In the genomic region with DNA sequence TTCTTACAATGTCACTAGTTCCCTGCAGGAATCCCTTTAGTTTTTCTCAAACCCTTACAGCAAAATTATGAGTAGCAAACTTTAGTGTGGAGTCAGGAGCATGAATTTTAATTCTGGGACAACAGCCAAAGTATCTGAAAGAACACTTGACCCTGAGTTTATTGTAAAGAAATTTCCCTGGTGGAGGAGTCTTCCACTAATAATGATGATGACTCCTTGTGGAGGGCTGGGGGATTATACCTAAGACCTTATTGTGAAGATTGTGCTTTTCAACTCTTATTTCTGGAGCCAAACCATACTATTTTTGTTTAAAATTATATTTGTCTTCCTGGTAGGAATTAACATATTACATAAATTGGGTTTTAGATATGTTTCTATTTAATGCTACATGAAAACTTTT, we compare ENCODE assay signal across 20 cellular contexts.
DNase-seq lines count a peak whose midpoint lies in the region; ATAC-seq, FAIRE-seq and TF ChIP-seq lines count a peak whose summit lies in the region.
"Had no signal": no experiment of that assay in that cellular context is flagged by ENCODE, and none has a peak within 500 bp of the region (broad histone marks: within the 10 kb centered on the region; RNA-seq: fewer than 3 reads in every experiment).

No MANE protein-coding gene starts in this region.

- intact Hi-C loops in HCT116 (cut with micrococcal nuclease): loop anchor here (2.0 kb wide), 1 partner anchor 158 kb away; no protein-coding TSS in a partner anchor
- intact Hi-C loops in kidney (cut with DNase I): no loop called here
- intact Hi-C loops in activated T-helper 1 cell treated with anti-CD3 and anti-CD28 coated beads, Interleukin-12 subunit alpha, Interleukin-12 subunit beta, Interleukin-2, Interleukin-4 antibody, amounts not matched to agents 30 ng/mL and 10 ng/mL and 1 ng/mL, durations not matched to agents 14 hours and 24 hours and 36 hours (cut with micrococcal nuclease): no loop called here

- H3K36me3 ChIP-seq in HCT116 (ENCODE audit: control insufficient read depth in 1 of 2, insufficient read depth in 2 of 2, low read length in 2 of 2) (no peaks in the 10 kb centered on the region), kidney (ENCODE audit: control insufficient read depth in 1 of 2, insufficient read depth in 2 of 2, low read length in 2 of 2) (no peaks in the 10 kb centered on the region)

- H3K9ac ChIP-seq in HCT116 (ENCODE audit: low read length) (no peak overlapping the region), kidney (ENCODE audit: low read length in 2 of 2) (no peak overlapping the region)

- no peaks in the 10 kb centered on the region for H3K9me3 ChIP-seq in HCT116 (ENCODE audit: control insufficient read depth in 1 of 2, insufficient read depth in 1 of 2, low read depth in 1 of 2, low read length in 2 of 2)
- H3K9me3 ChIP-seq in kidney (ENCODE audit: control insufficient read depth in 1 of 2, low read length in 2 of 2): no peaks in the 10 kb centered on the region

- H3K27me3 Mint-ChIP-seq in activated T-helper 1 cell treated with anti-CD3 and anti-CD28 coated beads, Interleukin-12 subunit alpha, Interleukin-12 subunit beta, Interleukin-2, Interleukin-4 antibody, amounts not matched to agents 30 ng/mL and 10 ng/mL and 1 ng/mL, durations not matched to agents 14 hours and 24 hours and 36 hours (ENCODE audit: insufficient read depth): peaks cover 35% of the 10 kb centered on the region
- no peaks in the 10 kb centered on the region for H3K27me3 Mint-ChIP-seq in glutamatergic neuron (ENCODE audit: unreplicated experiment)

- H3K27ac ChIP-seq in HCT116 (ENCODE audit: low read depth, low read length) (no peak overlapping the region), VCaP (no peak overlapping the region), kidney (ENCODE audit: low read depth in 2 of 2, low read length in 2 of 2) (peak overlapping the region; percentile 64 to 71)

- no peaks in the 10 kb centered on the region for H3K79me2 ChIP-seq in HCT116 (ENCODE audit: insufficient read depth, low read length)

- no peak for TF ChIP-seq POLR2A in HCT116 (IDR thresholded peaks at IDR 0.05; ENCODE audit: borderline replicate concordance, extremely low read depth, insufficient read depth, insufficient read length)

- H2AFZ ChIP-seq in HCT116 (ENCODE audit: low read depth, low read length, poor library complexity, severe bottlenecking): no peak overlapping the region

- H3K4me1 ChIP-seq in HCT116 (ENCODE audit: control insufficient read depth in 1 of 2, insufficient read depth in 2 of 2, low read length in 2 of 2) (no peaks in the 10 kb centered on the region), kidney (ENCODE audit: control insufficient read depth in 1 of 2, insufficient read depth in 1 of 2, low read depth in 1 of 2, low read length in 2 of 2) (peaks cover 0 to 7% of the 10 kb centered on the region in 2 donors)

- no peaks in the 10 kb centered on the region for H3K4me1 Mint-ChIP-seq in activated T-helper 1 cell treated with anti-CD3 and anti-CD28 coated beads, Interleukin-12 subunit alpha, Interleukin-12 subunit beta, Interleukin-2, Interleukin-4 antibody, amounts not matched to agents 30 ng/mL and 10 ng/mL and 1 ng/mL, durations not matched to agents 14 hours and 24 hours and 36 hours (ENCODE audit: low read depth)
- peaks cover 6% of the 10 kb centered on the region for H3K4me1 Mint-ChIP-seq in glutamatergic neuron (ENCODE audit: low read depth, unreplicated experiment)
- H3K4me1 Mint-ChIP-seq: activated CD4-positive, alpha-beta memory T cell treated with anti-CD3 and anti-CD28 coated beads, Interleukin-2, amount 10 ng/mL, durations not matched to agents 7 days and 5 days had no signal

- H3K9me3 Mint-ChIP-seq in activated T-helper 1 cell treated with anti-CD3 and anti-CD28 coated beads, Interleukin-12 subunit alpha, Interleukin-12 subunit beta, Interleukin-2, Interleukin-4 antibody, amounts not matched to agents 30 ng/mL and 10 ng/mL and 1 ng/mL, durations not matched to agents 14 hours and 24 hours and 36 hours: no peaks in the 10 kb centered on the region
- H3K9me3 Mint-ChIP-seq in glutamatergic neuron (ENCODE audit: unreplicated experiment): no peaks in the 10 kb centered on the region
- no peaks in the 10 kb centered on the region for H3K9me3 Mint-ChIP-seq in activated naive CD4-positive, alpha-beta T cell treated with anti-CD3 and anti-CD28 coated beads, Interleukin-2, amount 50 U/mL, for 72 hours
- H3K9me3 Mint-ChIP-seq: activated CD4-positive, alpha-beta memory T cell treated with anti-CD3 and anti-CD28 coated beads, Interleukin-2, amount 10 ng/mL, durations not matched to agents 7 days and 5 days; WTC11 had no signal

- H3K4me3 Mint-ChIP-seq in activated T-helper 1 cell treated with anti-CD3 and anti-CD28 coated beads, Interleukin-12 subunit alpha, Interleukin-12 subunit beta, Interleukin-2, Interleukin-4 antibody, amounts not matched to agents 30 ng/mL and 10 ng/mL and 1 ng/mL, durations not matched to agents 14 hours and 24 hours and 36 hours: no peak overlapping the region
- no peak overlapping the region for H3K4me3 Mint-ChIP-seq in glutamatergic neuron (ENCODE audit: unreplicated experiment)
- H3K4me3 Mint-ChIP-seq: activated CD4-positive, alpha-beta memory T cell treated with anti-CD3 and anti-CD28 coated beads, Interleukin-2, amount 10 ng/mL, durations not matched to agents 7 days and 5 days; T-helper 17 cell; WTC11 had no signal

- no peak overlapping the region for H3K27ac Mint-ChIP-seq in activated T-helper 1 cell treated with anti-CD3 and anti-CD28 coated beads, Interleukin-12 subunit alpha, Interleukin-12 subunit beta, Interleukin-2, Interleukin-4 antibody, amounts not matched to agents 30 ng/mL and 10 ng/mL and 1 ng/mL, durations not matched to agents 14 hours and 24 hours and 36 hours
- no peak overlapping the region for H3K27ac Mint-ChIP-seq in glutamatergic neuron (ENCODE audit: unreplicated experiment)
- no peak overlapping the region for H3K27ac Mint-ChIP-seq in activated naive CD4-positive, alpha-beta T cell treated with anti-CD3 and anti-CD28 coated beads, Interleukin-2, amount 50 U/mL, for 72 hours
- H3K27ac Mint-ChIP-seq: activated CD4-positive, alpha-beta memory T cell treated with anti-CD3 and anti-CD28 coated beads, Interleukin-2, amount 10 ng/mL, durations not matched to agents 7 days and 5 days; T-helper 17 cell; WTC11 had no signal

- ATAC-seq in HCT116: no peak
- ATAC-seq in activated naive CD4-positive, alpha-beta T cell treated with anti-CD3 and anti-CD28 coated beads, Interleukin-2, amount 50 U/mL, for 72 hours: no peak
- ATAC-seq: T-helper 17 cell, WTC11 had no signal

- RAD21 ChIA-PET in HCT116 (lab: Charles Lee; ENCODE audit: low non-redundant PET in 1 of 2, low total read pairs in 2 of 2, uncharacterized antibody in 2 of 2, unreplicated experiment in 2 of 2): no interaction called here

- BruUV-seq in HCT116 (replicated peaks; lab: Mats Ljungman, UMichigan): no TSS peak

- no peak for FAIRE-seq in D721Med (lab: Jason Lieb, UNC)
- FAIRE-seq in kidney (lab: Jason Lieb, UNC): no peak
- FAIRE-seq: GM12891 had no signal

- H3K4me3 ChIP-seq in HCT116 (replicated peaks in 1 of 2; ENCODE audit: low read depth in 1 of 2, low read length in 2 of 2) (no peak overlapping the region), kidney (ENCODE audit: low read length in 2 of 2) (no peak overlapping the region)

- CTCF ChIA-PET in HCT116 (lab: Charles Lee): interaction anchor here (1.5 kb wide), 1 partner anchor 422 kb away, joined by 5 read pairs; the partner anchor contains the start of gene GAD1

- H3K4me2 ChIP-seq in HCT116 (ENCODE audit: low read length): no peak overlapping the region

- peak; percentile 1 for TF ChIP-seq CTCF in D721Med (IDR thresholded peaks at IDR 0.05; ENCODE audit: insufficient read depth, missing control alignments)
- TF ChIP-seq CTCF in HCT116 (IDR thresholded peaks at IDR 0.05 in 2 of 3, conservative IDR thresholded peaks at IDR 0.05 in 1 of 3; ENCODE audit: borderline replicate concordance in 1 of 3, insufficient read depth in 1 of 3, low read depth in 2 of 3, low read length in 2 of 3): peak; percentile 30 to 43 (median 35); a peak in 5 of 6 replicates
- peak; percentile 70 for TF ChIP-seq CTCF in VCaP (conservative IDR thresholded peaks at IDR 0.05)
- TF ChIP-seq CTCF in kidney (IDR thresholded peaks at IDR 0.05; ENCODE audit: borderline replicate concordance, extremely low read depth, insufficient read depth): no peak
- TF ChIP-seq CTCF in glutamatergic neuron (IDR thresholded peaks at IDR 0.05; ENCODE audit: partially characterized antibody, unreplicated experiment): no peak

- H3K36me3 Mint-ChIP-seq in activated T-helper 1 cell treated with anti-CD3 and anti-CD28 coated beads, Interleukin-12 subunit alpha, Interleukin-12 subunit beta, Interleukin-2, Interleukin-4 antibody, amounts not matched to agents 30 ng/mL and 10 ng/mL and 1 ng/mL, durations not matched to agents 14 hours and 24 hours and 36 hours (ENCODE audit: low read depth): no peaks in the 10 kb centered on the region
- H3K36me3 Mint-ChIP-seq in glutamatergic neuron (ENCODE audit: unreplicated experiment): no peaks in the 10 kb centered on the region
- H3K36me3 Mint-ChIP-seq in activated naive CD4-positive, alpha-beta T cell treated with anti-CD3 and anti-CD28 coated beads, Interleukin-2, amount 50 U/mL, for 72 hours: no peaks in the 10 kb centered on the region
- H3K36me3 Mint-ChIP-seq: WTC11 had no signal

- no peaks in the 10 kb centered on the region for H4K20me1 ChIP-seq in HCT116 (ENCODE audit: insufficient read depth)

- POLR2A ChIA-PET in HCT116 (lab: Charles Lee): no interaction called here

- no peaks in the 10 kb centered on the region for H3K9me2 ChIP-seq in HCT116 (ENCODE audit: insufficient read depth)

- no peak for DNase-seq in D721Med (ENCODE audit: insufficient read length, low spot score)
- no peak for DNase-seq in HCT116 (ENCODE audit: low read depth, low spot score)
- no peak for DNase-seq in kidney
- no peak for DNase-seq in activated T-helper 1 cell treated with anti-CD3 and anti-CD28 coated beads, Interleukin-12 subunit alpha, Interleukin-12 subunit beta, Interleukin-2, Interleukin-4 antibody, amounts not matched to agents 30 ng/mL and 10 ng/mL and 1 ng/mL, durations not matched to agents 14 hours and 24 hours and 36 hours (ENCODE audit: low spot score)
- no peak for DNase-seq in glutamatergic neuron
- no peak for DNase-seq in activated naive CD4-positive, alpha-beta T cell treated with anti-CD3 and anti-CD28 coated beads, Interleukin-2, amount 50 U/mL, for 72 hours (ENCODE audit: low spot score in 2 of 2)
- DNase-seq in activated T-cell treated with anti-CD3 and anti-CD28 coated beads for 4 hours: no peak
- DNase-seq: activated CD4-positive, alpha-beta memory T cell treated with anti-CD3 and anti-CD28 coated beads, Interleukin-2, amount 10 ng/mL, durations not matched to agents 7 days and 5 days; activated effector memory CD4-positive, alpha-beta T cell treated with Interleukin-2 at 50 U/mL for 16 hours; AML-193; amniotic stem cell; COR-L47; hippocampal formation; NCI-H146; NCI-H510A; retina; T-helper 17 cell had no signal

- no peaks in the 10 kb centered on the region for H3K27me3 ChIP-seq in HCT116 (ENCODE audit: insufficient read depth, low read length)

- TF ChIP-seq RAD21 in HCT116 (IDR thresholded peaks at IDR 0.05; ENCODE audit: low read depth): peak; percentile 34; the same call in 1 of the 2 replicates

TF ChIP-seq in HCT116, 20 proteins besides CTCF, POLR2A, EP300 and RAD21 (continues in another document):
- no peak for TF ChIP-seq JUND (IDR thresholded peaks at IDR 0.05)
- no peak for TF ChIP-seq ELF1 (IDR thresholded peaks at IDR 0.05; ENCODE audit: borderline replicate concordance, low read depth)
- TF ChIP-seq EGR1 (IDR thresholded peaks at IDR 0.05; ENCODE audit: low read depth): no peak

Comparison
In these comparisons a context has a peak if more than half of its experiments do, and no peak if none do; other contexts are left out.
1. CTCF ChIP-seq: peak in D721Med (single experiment), HCT116 (3 of 3) and VCaP (single experiment); none in kidney (single experiment) and glutamatergic neuron (single experiment).
2. H3K27ac ChIP-seq: peak in kidney (2 of 2); none in HCT116 (single experiment) and VCaP (single experiment).